ENCODE assay signal across 14 cellular contexts in the genomic region with DNA sequence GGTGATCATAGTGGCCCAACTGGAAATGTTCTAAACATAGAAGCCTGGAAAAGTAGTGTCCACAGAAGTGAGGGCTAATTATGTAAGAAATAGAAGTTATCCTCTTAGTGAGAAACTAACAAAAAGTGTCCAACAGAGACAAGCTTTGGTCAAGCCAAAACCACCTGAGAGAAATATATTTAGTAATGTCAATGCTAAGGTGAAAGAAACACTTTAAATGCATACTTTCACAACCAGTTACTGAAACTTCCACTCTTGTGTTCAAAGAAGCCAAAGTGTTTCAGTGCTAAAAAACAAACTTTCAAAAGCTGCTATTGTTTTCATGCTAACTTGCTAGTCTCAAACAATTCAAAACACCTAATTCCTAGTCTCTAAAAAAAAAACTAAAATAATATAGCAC.
DNase-seq lines count a peak whose midpoint lies in the region; ATAC-seq lines count a peak whose summit lies in the region.
"Had no signal": no experiment of that assay in that cellular context is flagged by ENCODE, and none has a peak within 500 bp of the region (broad histone marks: within the 10 kb centered on the region; RNA-seq: fewer than 3 reads in every experiment).

No MANE protein-coding gene starts in this region.

- DNase-seq in iPS-NIHi11 (ENCODE audit: low spot score): no peak
- no peak for DNase-seq in NCI-H345 treated with DMSO at 0.1 percent for 48 hours (lab: John Stamatoyannopoulos, UW; ENCODE audit: unreplicated experiment)
- DNase-seq in T-helper 2 cell: no peak
- no peak for DNase-seq in NCI-H2196 treated with DMSO at 0.1 percent for 48 hours (lab: John Stamatoyannopoulos, UW; ENCODE audit: unreplicated experiment)
- DNase-seq: C1 segment of cervical spinal cord; effector memory CD8-positive, alpha-beta T cell; glutamatergic neuron; NCI-H446 treated with DMSO at 0.1 percent for 48 hours; occipital lobe had no signal

- ATAC-seq in GM18861 (IDR thresholded peaks at IDR 0.05; ENCODE audit: unreplicated experiment): peak; percentile 94
- ATAC-seq in GM21381 (IDR thresholded peaks at IDR 0.05; ENCODE audit: unreplicated experiment): peak; percentile 98
- peak; percentile 97 for ATAC-seq in HG02938 (IDR thresholded peaks at IDR 0.05; ENCODE audit: unreplicated experiment)
- peak; percentile 98 for ATAC-seq in HG03520 (IDR thresholded peaks at IDR 0.05; ENCODE audit: unreplicated experiment)
- ATAC-seq: effector memory CD8-positive, alpha-beta T cell; Right ventricle myocardium inferior had no signal
